Comparison of ENCODE assay signal across 15 cellular contexts in genomic region chr14:79749051-79749450, GRCh38.
"Had no signal": no experiment of that assay in that cellular context is flagged by ENCODE, and none has a peak within 500 bp of the region (broad histone marks: within the 10 kb centered on the region; RNA-seq: fewer than 3 reads in every experiment).

No MANE protein-coding gene starts in this region.

- DNase-seq: activated T-cell treated with anti-CD3 and anti-CD28 coated beads, Interleukin-2, amount 50 U/mL, for 1 hour; aorta; central memory CD4-positive, alpha-beta T cell; colonic mucosa; effector memory CD8-positive, alpha-beta T cell; foreskin melanocyte; immature natural killer cell; left lung; naive B cell; occipital lobe; posterior cingulate gyrus; right lobe of liver; stimulated activated CD4-positive, alpha-beta T cell treated with anti-CD3 and anti-CD28 coated beads, Interleukin-1b, Interleukin-23, amount 100 ng/mL, for 48 hours; stimulated activated naive CD8-positive, alpha-beta T cell treated with anti-CD3 and anti-CD28 coated beads, Interleukin-15, amount 100 ng/mL, for 72 hours; transverse colon had no signal
